Comparison of ENCODE assay signal across 15 cellular contexts in genomic region chr2:190819835-190820234, GRCh38.
DNase-seq lines count a peak whose midpoint lies in the region; ATAC-seq, FAIRE-seq and TF ChIP-seq lines count a peak whose summit lies in the region.
"Had no signal": no experiment of that assay in that cellular context is flagged by ENCODE, and none has a peak within 500 bp of the region (broad histone marks: within the 10 kb centered on the region; RNA-seq: fewer than 3 reads in every experiment).

No MANE protein-coding gene starts in this region.

- intact Hi-C loops in Right ventricle myocardium superior (cut with DNase I) = no loop called here
- intact Hi-C loops in cardiac septum (cut with DNase I) = no loop called here
- intact Hi-C loops in heart right ventricle (cut with DNase I) = no loop called here
- intact Hi-C loops in uterus (cut with DNase I; ENCODE audit: low total_unique reads) = no loop called here

- 19 to 25% methylated on average over 2 of the region's 2 CpGs for WGBS in heart right ventricle, 2 donors

- DNase-seq in Right ventricle myocardium superior (no peak), cardiac septum (ENCODE audit: low spot score) (no peak), amniotic stem cell (lab: John Stamatoyannopoulos, UW) (peak; percentile 78), heart right ventricle (no peak), uterus (peak in 1 of 2 donors; percentile 32), urothelium cell line (ENCODE audit: low spot score) (no peak)
- DNase-seq in activated CD4-positive, alpha-beta T cell treated with anti-CD3 and anti-CD28 coated beads for 48 hours = no peak
- DNase-seq: activated CD8-positive, alpha-beta memory T cell treated with anti-CD3 and anti-CD28 coated beads for 24 hours; activated naive CD4-positive, alpha-beta T cell treated with anti-CD3 and anti-CD28 coated beads, Interleukin-2, amount 10 ng/mL, durations not matched to agents 7 days and 5 days; AML-193; colonic mucosa; Karpas-422; ovary had no signal

- peaks cover 0 to 14% (median 0%) of the 10 kb centered on the region in 11 donors for H3K9me3 ChIP-seq in heart right ventricle
- H3K9me3 ChIP-seq in uterus = no peaks in the 10 kb centered on the region
- H3K9me3 ChIP-seq: colonic mucosa, ovary had no signal

- ATAC-seq in Right ventricle myocardium superior (ENCODE audit: poor library complexity) (peak; percentile 60), heart right ventricle (peak in 6 of 8 donors; percentile 35 to 64 (median 46)), GM18520 (IDR thresholded peaks at IDR 0.05; ENCODE audit: unreplicated experiment) (no peak)

- H3K36me3 ChIP-seq in heart right ventricle (no peaks in the 10 kb centered on the region), uterus (no peaks in the 10 kb centered on the region)
- H3K36me3 ChIP-seq: colonic mucosa, ovary had no signal

- TF ChIP-seq POLR2A in uterus (IDR thresholded peaks at IDR 0.05) = no peak

- peaks cover 0 to 11% (median 0%) of the 10 kb centered on the region in 9 donors for H3K4me1 ChIP-seq in heart right ventricle
- peaks cover 0 to 6% of the 10 kb centered on the region in 2 donors for H3K4me1 ChIP-seq in uterus
- H3K4me1 ChIP-seq: colonic mucosa had no signal

- H3K4me3 ChIP-seq in heart right ventricle = no peak overlapping the region
- H3K4me3 ChIP-seq in uterus = no peak overlapping the region
- H3K4me3 ChIP-seq: colonic mucosa, lung, ovary had no signal

- TF ChIP-seq CTCF in heart right ventricle (IDR thresholded peaks at IDR 0.05) = no peak
- TF ChIP-seq CTCF in uterus (IDR thresholded peaks at IDR 0.05) = no peak

- H3K27me3 ChIP-seq in heart right ventricle = no peaks in the 10 kb centered on the region
- H3K27me3 ChIP-seq in uterus = no peaks in the 10 kb centered on the region
- H3K27me3 ChIP-seq: colonic mucosa, ovary had no signal

- peak overlapping the region in 2 of 10 donors; percentile 6 to 16 for H3K27ac ChIP-seq in heart right ventricle
- peak overlapping the region; percentile 44 to 49 for H3K27ac ChIP-seq in uterus
- H3K27ac ChIP-seq: colonic mucosa, ovary had no signal

- no peak for FAIRE-seq in urothelium cell line (lab: Jason Lieb, UNC)
